In genomic region chr14:21734457-21735074, GRCh38 we compare ENCODE assay signal across 8 cellular contexts.
DNase-seq lines count a peak whose midpoint lies in the region; ATAC-seq and TF ChIP-seq lines count a peak whose summit lies in the region.

No MANE protein-coding gene starts in this region.

- CTCF ChIA-PET in Panc1 (lab: Charles Lee), result no interaction called here

- no TSS peak for BruUV-seq in Panc1 (replicated peaks; lab: Mats Ljungman, UMichigan)

- ATAC-seq in Panc1 (no peak), body of pancreas (no peak), HG03108 (IDR thresholded peaks at IDR 0.05; ENCODE audit: unreplicated experiment) (no peak), GM19324 (IDR thresholded peaks at IDR 0.05; ENCODE audit: low FRiP score, unreplicated experiment) (no peak)

- no peak for TF ChIP-seq POLR2A in body of pancreas (IDR thresholded peaks at IDR 0.05)

- in situ Hi-C loops in Panc1 (cut with HindIII; ENCODE audit: low pct_unique_long_range_greater_than_20kb, low sequenced_read_pairs), result no loop called here

- peaks cover 8% of the 10 kb centered on the region for H3K27me3 ChIP-seq in Panc1 (ENCODE audit: control insufficient read depth, insufficient read depth, low read length)
- no peaks in the 10 kb centered on the region for H3K27me3 ChIP-seq in body of pancreas

- no peak overlapping the region for H3K27ac ChIP-seq in Panc1 (ENCODE audit: low read length)
- no peak overlapping the region for H3K27ac ChIP-seq in body of pancreas

- H3K36me3 ChIP-seq in Panc1 (ENCODE audit: control insufficient read depth, insufficient read depth, low read length) (no peaks in the 10 kb centered on the region), body of pancreas (replicated peaks in 1 of 2; ENCODE audit: insufficient read depth in 1 of 2, low read depth in 2 of 2) (no peaks in the 10 kb centered on the region)

- H3K9me3 ChIP-seq in Panc1 (ENCODE audit: control insufficient read depth, insufficient read depth, low read depth, low read length), result no peaks in the 10 kb centered on the region
- no peaks in the 10 kb centered on the region for H3K9me3 ChIP-seq in body of pancreas

- intact Hi-C loops in Panc1 (cut with micrococcal nuclease; ENCODE audit: unreplicated experiment) (no loop called here), body of pancreas (cut with DNase I) (no loop called here)

- peak; percentile 60 for DNase-seq in NCI-H2196 (lab: John Stamatoyannopoulos, UW; ENCODE audit: unreplicated experiment)
- DNase-seq in NCI-H2196 treated with DMSO at 0.1 percent for 48 hours (lab: John Stamatoyannopoulos, UW; ENCODE audit: unreplicated experiment), result no peak
- DNase-seq in HFF-Myc (ENCODE audit: extremely low read depth, low read depth), result peak; percentile 2
- DNase-seq in Panc1 (ENCODE audit: low read depth, low spot score), result peak; percentile 39
- DNase-seq in body of pancreas, result peak in 3 of 4 donors; percentile 11 to 28 (median 13)
- peak; percentile 75 for DNase-seq in midbrain (lab: John Stamatoyannopoulos, UW)

- POLR2A ChIA-PET in Panc1 (lab: Charles Lee), result no interaction called here

- TF ChIP-seq CTCF in HFF-Myc (IDR thresholded peaks at IDR 0.05; ENCODE audit: low read depth, low read length, missing control alignments), result peak; percentile 32
- peak; percentile 68; the same call in 1 of the 2 replicates for TF ChIP-seq CTCF in Panc1 (IDR thresholded peaks at IDR 0.05)
- peak; percentile 27 to 65 (median 34) for TF ChIP-seq CTCF in body of pancreas (IDR thresholded peaks at IDR 0.05)

- H3K4me1 ChIP-seq in Panc1 (ENCODE audit: control insufficient read depth, insufficient read depth, low read length) (no peaks in the 10 kb centered on the region), body of pancreas (no peaks in the 10 kb centered on the region)

- H3K4me3 ChIP-seq in HFF-Myc (replicated peaks; ENCODE audit: low read depth, low read length), result no peak overlapping the region
- no peak overlapping the region for H3K4me3 ChIP-seq in Panc1 (ENCODE audit: low read depth in 2 of 2, low read length in 2 of 2)
- no peak overlapping the region for H3K4me3 ChIP-seq in body of pancreas

- 9 to 11% methylated on average over 7 of the region's 7 CpGs for WGBS in body of pancreas, 2 donors
